ENCODE assay signal across 17 cellular contexts in the genomic region with DNA sequence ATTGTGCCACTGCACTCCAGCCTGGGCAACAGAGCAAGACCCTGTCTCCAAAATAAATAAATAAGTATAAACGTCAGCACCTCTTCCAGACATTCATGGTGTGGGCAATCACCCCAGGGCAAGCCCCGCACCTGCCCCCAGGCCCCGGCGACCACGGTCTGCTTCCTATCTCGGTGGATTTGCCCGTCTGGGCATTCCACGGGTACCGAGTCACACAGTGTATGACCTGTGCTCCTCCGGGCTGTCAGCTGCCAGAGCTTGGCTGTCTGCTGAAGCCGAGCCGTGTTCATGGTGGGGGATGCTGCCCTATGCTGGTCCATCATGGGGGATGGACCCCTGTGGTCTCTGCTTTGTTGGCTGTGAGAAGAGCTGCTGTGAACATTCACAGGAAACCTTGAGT. TPM values are rescaled to one million over a fixed set of nuclear protein-coding genes. Genes with fewer than 3 reads are reported as not detected.
DNase-seq lines count a peak whose midpoint lies in the region; ATAC-seq, FAIRE-seq and TF ChIP-seq lines count a peak whose summit lies in the region.
"Had no signal": no experiment of that assay in that cellular context is flagged by ENCODE, and none has a peak within 500 bp of the region (broad histone marks: within the 10 kb centered on the region; RNA-seq: fewer than 3 reads in every experiment).

No MANE protein-coding gene starts in this region.

- H3K56ac ChIP-seq in H1 (replicated peaks; ENCODE audit: insufficient read length, low read depth, low read length): no peak overlapping the region

- H3K4me1 ChIP-seq in Loucy (ENCODE audit: insufficient read depth, low read length, poor library complexity, severe bottlenecking): peaks cover 39% of the 10 kb centered on the region
- peaks cover 0 to 2% (median under 1%) of the 10 kb centered on the region in 4 experiments; a peak in 2 of 7 replicates for H3K4me1 ChIP-seq in H1 (replicated peaks in 1 of 4; ENCODE audit: control insufficient read depth in 3 of 4, insufficient read depth in 4 of 4, low read length in 3 of 4)
- H3K4me1 ChIP-seq in BE2C: no peaks in the 10 kb centered on the region

- H3K9me3 ChIP-seq in Loucy (ENCODE audit: insufficient read depth, low read depth, low read length) (no peaks in the 10 kb centered on the region), H1 (ENCODE audit: insufficient read depth in 2 of 2, low read depth in 1 of 2, low read length in 1 of 2) (no peaks in the 10 kb centered on the region), BE2C (no peaks in the 10 kb centered on the region)

- POLR2A ChIA-PET in activated CD8-positive, alpha-beta T cell treated with anti-CD3 and anti-CD28 coated beads, Interleukin-2, amount 10 ng/mL, durations not matched to agents 7 days and 5 days (lab: Charles Lee): no interaction called here
- POLR2A ChIA-PET in activated CD8-positive, alpha-beta T cell treated with anti-CD3 and anti-CD28 coated beads for 36 hours (lab: Charles Lee): interaction anchor here (0.9 to 2.6 kb wide), 4 partner anchors 10 to 23 kb away, joined by 3 to 11 read pairs (median 6); a partner anchor contains a TSS
- POLR2A ChIA-PET in H1 (lab: Charles Lee; ENCODE audit: partially characterized antibody): interaction anchor here (1.1 to 4.0 kb wide), 5 partner anchors 8 to 20 kb away, joined by 3 to 19 read pairs (median 4); no protein-coding TSS in a partner anchor

- FAIRE-seq in H1 (lab: Jason Lieb, UNC): no peak

- no peaks in the 10 kb centered on the region for H3K36me3 ChIP-seq in Loucy (ENCODE audit: insufficient read depth, low read length)
- peaks cover 0 to 9% (median 2%) of the 10 kb centered on the region in 4 experiments; a peak in 2 of 8 replicates for H3K36me3 ChIP-seq in H1 (ENCODE audit: control insufficient read depth in 2 of 4, insufficient read depth in 4 of 4, low read length in 3 of 4)
- H3K36me3 ChIP-seq in BE2C: no peaks in the 10 kb centered on the region

- H3K9me2 ChIP-seq in Loucy (replicated peaks; ENCODE audit: low read depth, low read length): no peaks in the 10 kb centered on the region

- WGBS in H1 (ENCODE audit: extremely low coverage in 1 of 2, insufficient coverage in 1 of 2, insufficient read length in 1 of 2, insufficient replicate concordance in 2 of 2, low coverage in 1 of 2, low lambda C conversion rate in 2 of 2, missing lambda C conversion rate in 1 of 2), 2 experiments: 82% methylated on average over 8 of the region's 12 CpGs; no CpG with 5 or more reads in 1 of the 2 experiments

- no peak overlapping the region for H3K14ac ChIP-seq in H1 (ENCODE audit: insufficient read length)

- no peak overlapping the region for H2BK15ac ChIP-seq in H1 (ENCODE audit: low read length)

- no peak overlapping the region for H2AK5ac ChIP-seq in H1 (ENCODE audit: low read depth, low read length)

- H3K27ac Mint-ChIP-seq in activated CD8-positive, alpha-beta T cell treated with anti-CD3 and anti-CD28 coated beads, Interleukin-2, amount 10 ng/mL, durations not matched to agents 7 days and 5 days: peak overlapping the region; percentile 63
- H3K27ac Mint-ChIP-seq in activated CD8-positive, alpha-beta T cell treated with anti-CD3 and anti-CD28 coated beads for 36 hours: no peak overlapping the region
- H3K27ac Mint-ChIP-seq: activated CD4-positive, alpha-beta T cell treated with anti-CD3 and anti-CD28 coated beads for 36 hours; type B pancreatic cell had no signal

- no peak overlapping the region for H4K5ac ChIP-seq in H1 (ENCODE audit: insufficient read length, low read depth, low read length)

- H3K27me3 ChIP-seq in Loucy (ENCODE audit: insufficient read depth, low read length, poor library complexity, severe bottlenecking) (no peaks in the 10 kb centered on the region), H1 (replicated peaks in 1 of 4; ENCODE audit: control insufficient read depth in 3 of 4, extremely low read depth in 1 of 4, insufficient read depth in 3 of 4, low read length in 3 of 4) (no peaks in the 10 kb centered on the region), BE2C (no peaks in the 10 kb centered on the region)

- CTCF ChIA-PET in activated CD8-positive, alpha-beta T cell treated with anti-CD3 and anti-CD28 coated beads, Interleukin-2, amount 10 ng/mL, durations not matched to agents 7 days and 5 days (lab: Charles Lee): no interaction called here
- CTCF ChIA-PET in activated CD8-positive, alpha-beta T cell treated with anti-CD3 and anti-CD28 coated beads for 36 hours (lab: Charles Lee): no interaction called here
- CTCF ChIA-PET in H1 (lab: Charles Lee; ENCODE audit: partially characterized antibody): interaction anchor here (0.6 to 3.7 kb wide), 2 partner anchors 10 to 47 kb away, joined by 3 to 16 read pairs; no protein-coding TSS in a partner anchor

- no peak for ATAC-seq in activated CD8-positive, alpha-beta T cell treated with anti-CD3 and anti-CD28 coated beads, Interleukin-2, amount 10 ng/mL, durations not matched to agents 7 days and 5 days
- ATAC-seq in activated CD8-positive, alpha-beta T cell treated with anti-CD3 and anti-CD28 coated beads for 36 hours: no peak
- ATAC-seq: activated CD4-positive, alpha-beta T cell treated with anti-CD3 and anti-CD28 coated beads for 36 hours had no signal

- no peaks in the 10 kb centered on the region for H3K9me3 Mint-ChIP-seq in activated CD8-positive, alpha-beta T cell treated with anti-CD3 and anti-CD28 coated beads, Interleukin-2, amount 10 ng/mL, durations not matched to agents 7 days and 5 days (ENCODE audit: insufficient read depth)
- H3K9me3 Mint-ChIP-seq in activated CD8-positive, alpha-beta T cell treated with anti-CD3 and anti-CD28 coated beads for 36 hours: no peaks in the 10 kb centered on the region
- H3K9me3 Mint-ChIP-seq: CD4-positive, CD25-positive, alpha-beta regulatory T cell; type B pancreatic cell had no signal

- no peaks in the 10 kb centered on the region for H3K79me1 ChIP-seq in H1 (ENCODE audit: low read depth, low read length)

- H3K27me3 Mint-ChIP-seq in activated CD8-positive, alpha-beta T cell treated with anti-CD3 and anti-CD28 coated beads, Interleukin-2, amount 10 ng/mL, durations not matched to agents 7 days and 5 days (ENCODE audit: low read depth): no peaks in the 10 kb centered on the region
- no peaks in the 10 kb centered on the region for H3K27me3 Mint-ChIP-seq in activated CD8-positive, alpha-beta T cell treated with anti-CD3 and anti-CD28 coated beads for 36 hours
- H3K27me3 Mint-ChIP-seq: activated CD4-positive, alpha-beta T cell treated with anti-CD3 and anti-CD28 coated beads for 36 hours; CD4-positive, CD25-positive, alpha-beta regulatory T cell; type B pancreatic cell had no signal

- H3K4me2 ChIP-seq in Loucy (ENCODE audit: low read depth, low read length, poor library complexity, severe bottlenecking): no peak overlapping the region
- H3K4me2 ChIP-seq in H1 (ENCODE audit: insufficient read depth in 1 of 2, low read depth in 2 of 2, low read length in 2 of 2): no peak overlapping the region

- H2BK120ac ChIP-seq in H1 (replicated peaks; ENCODE audit: low read depth, low read length): no peak overlapping the region

- H3K79me2 ChIP-seq in Loucy (ENCODE audit: insufficient read depth, low read length) (no peaks in the 10 kb centered on the region), H1 (ENCODE audit: control insufficient read depth in 1 of 2, insufficient read depth in 2 of 2, low read length in 2 of 2) (no peaks in the 10 kb centered on the region)

- H2AFZ ChIP-seq in Loucy (ENCODE audit: low read length): no peak overlapping the region
- no peak overlapping the region for H2AFZ ChIP-seq in H1 (ENCODE audit: low read length)

- peaks cover 18% of the 10 kb centered on the region for H3K4me1 Mint-ChIP-seq in activated CD8-positive, alpha-beta T cell treated with anti-CD3 and anti-CD28 coated beads, Interleukin-2, amount 10 ng/mL, durations not matched to agents 7 days and 5 days (ENCODE audit: low read depth)
- no peaks in the 10 kb centered on the region for H3K4me1 Mint-ChIP-seq in activated CD8-positive, alpha-beta T cell treated with anti-CD3 and anti-CD28 coated beads for 36 hours (ENCODE audit: low read depth)

- TF ChIP-seq CTCF in activated CD8-positive, alpha-beta T cell treated with anti-CD3 and anti-CD28 coated beads for 36 hours (IDR thresholded peaks at IDR 0.05): no peak
- TF ChIP-seq CTCF in Loucy (conservative IDR thresholded peaks at IDR 0.05; ENCODE audit: low read length) (no peak), H1 (IDR thresholded peaks at IDR 0.05; ENCODE audit: control extremely low read depth in 1 of 3, insufficient read depth in 1 of 3, low read depth in 1 of 3, low read length in 3 of 3) (no peak), BE2C (IDR thresholded peaks at IDR 0.05; ENCODE audit: low read depth, low read length) (no peak)

- peak overlapping the region; percentile 44 for H3K9ac ChIP-seq in Loucy (ENCODE audit: low read depth, low read length, poor library complexity, severe bottlenecking)
- no peak overlapping the region for H3K9ac ChIP-seq in H1 (replicated peaks in 1 of 4; ENCODE audit: extremely low read depth in 1 of 4, low read depth in 3 of 4, low read length in 3 of 4)

- no peak overlapping the region for H3K23ac ChIP-seq in H1 (ENCODE audit: insufficient read length)

- H3K27ac ChIP-seq in H1 (ENCODE audit: low read depth, low read length): no peak overlapping the region

- peaks cover 2% of the 10 kb centered on the region; the same call in 1 of the 2 replicates for H3F3A ChIP-seq in Loucy (ENCODE audit: low read depth)

- H3K23me2 ChIP-seq in H1 (ENCODE audit: low read depth, low read length): no peaks in the 10 kb centered on the region

- no peak overlapping the region for H2BK5ac ChIP-seq in H1 (ENCODE audit: low read depth, low read length)

- H3K4ac ChIP-seq in H1 (replicated peaks; ENCODE audit: insufficient read length, low read depth, low read length): no peak overlapping the region

- H3K18ac ChIP-seq in H1 (ENCODE audit: extremely low read depth, low read length): no peak overlapping the region

- H4K20me1 ChIP-seq in Loucy (ENCODE audit: insufficient read depth, low read length, poor library complexity, severe bottlenecking): no peaks in the 10 kb centered on the region
- H4K20me1 ChIP-seq in H1 (replicated peaks in 1 of 2; ENCODE audit: control insufficient read depth in 1 of 2, insufficient read depth in 2 of 2, low read length in 2 of 2): peaks cover 0 to 1% of the 10 kb centered on the region in 2 experiments

- peak overlapping the region; percentile 14; the same call in 1 of the 2 replicates for H4K8ac ChIP-seq in H1 (ENCODE audit: extremely low read depth, insufficient read depth, low read length)

- DNase-seq in activated CD8-positive, alpha-beta T cell treated with anti-CD3 and anti-CD28 coated beads, Interleukin-2, amount 10 ng/mL, durations not matched to agents 7 days and 5 days: no peak
- DNase-seq in activated CD8-positive, alpha-beta T cell treated with anti-CD3 and anti-CD28 coated beads for 36 hours: no peak
- DNase-seq in H1 (ENCODE audit: low read depth in 1 of 2, low spot score in 2 of 2) (no peak), renal cortical epithelial cell (ENCODE audit: low read depth) (peak; percentile 13), NCI-H146 (lab: John Stamatoyannopoulos, UW) (no peak), BE2C (no peak), T1000 (lab: John Stamatoyannopoulos, UW) (no peak)
- DNase-seq: activated CD4-positive, alpha-beta T cell treated with anti-CD3 and anti-CD28 coated beads for 36 hours; activated T-cell treated with anti-CD3 and anti-CD28 coated beads, Interleukin-2, amount 50 U/mL, for 1 hour; CD4-positive, CD25-positive, alpha-beta regulatory T cell; DMS79 treated with DMSO at 0.1 percent for 48 hours; effector CD4-positive, alpha-beta T cell; NCI-H2081; NCI-H510A treated with DMSO at 0.1 percent for 48 hours; SHP77 had no signal

- no peak overlapping the region for H4K91ac ChIP-seq in H1 (replicated peaks; ENCODE audit: insufficient read length, low read length)

- TF ChIP-seq POLR2A in H1 (IDR thresholded peaks at IDR 0.05; ENCODE audit: control extremely low read depth in 1 of 2, low read depth in 2 of 2, low read length in 2 of 2): no peak

- H2BK20ac ChIP-seq in H1 (ENCODE audit: low read length): no peak overlapping the region

- H3K4me3 ChIP-seq in Loucy (ENCODE audit: low read length, poor library complexity, severe bottlenecking): no peak overlapping the region
- H3K4me3 ChIP-seq in H1 (ENCODE audit: extremely low read depth in 1 of 4, insufficient read depth in 2 of 4, low read depth in 3 of 4, low read length in 4 of 4): no peak overlapping the region
- H3K4me3 ChIP-seq in BE2C (ENCODE audit: low read depth, low read length): no peak overlapping the region

- H3K36me3 Mint-ChIP-seq in activated CD8-positive, alpha-beta T cell treated with anti-CD3 and anti-CD28 coated beads, Interleukin-2, amount 10 ng/mL, durations not matched to agents 7 days and 5 days (ENCODE audit: low read depth): peaks cover 14% of the 10 kb centered on the region
- no peaks in the 10 kb centered on the region for H3K36me3 Mint-ChIP-seq in activated CD8-positive, alpha-beta T cell treated with anti-CD3 and anti-CD28 coated beads for 36 hours (ENCODE audit: low read depth)
- H3K36me3 Mint-ChIP-seq: type B pancreatic cell had no signal

- TF ChIP-seq RAD21 in H1 (IDR thresholded peaks at IDR 0.05 in 1 of 2, conservative IDR thresholded peaks at IDR 0.05 in 1 of 2; ENCODE audit: low read depth in 2 of 2, low read length in 2 of 2): no peak

- H3K4me3 Mint-ChIP-seq in activated CD8-positive, alpha-beta T cell treated with anti-CD3 and anti-CD28 coated beads, Interleukin-2, amount 10 ng/mL, durations not matched to agents 7 days and 5 days: no peak overlapping the region
- no peak overlapping the region for H3K4me3 Mint-ChIP-seq in activated CD8-positive, alpha-beta T cell treated with anti-CD3 and anti-CD28 coated beads for 36 hours
- H3K4me3 Mint-ChIP-seq: activated CD4-positive, alpha-beta T cell treated with anti-CD3 and anti-CD28 coated beads for 36 hours; CD4-positive, CD25-positive, alpha-beta regulatory T cell; type B pancreatic cell had no signal

- no peak for TF ChIP-seq EP300 in H1 (IDR thresholded peaks at IDR 0.05; ENCODE audit: borderline replicate concordance in 1 of 2, low read depth in 2 of 2, low read length in 2 of 2)

- no peak overlapping the region for H2BK12ac ChIP-seq in H1 (ENCODE audit: low read depth, low read length)

- intact Hi-C loops in activated CD8-positive, alpha-beta T cell treated with anti-CD3 and anti-CD28 coated beads for 36 hours (cut with micrococcal nuclease): no loop called here

RNA-seq across cellular contexts. Expression of a gene that starts 15.4 kb away (rescaled TPM):
- total RNA-seq in activated CD8-positive, alpha-beta T cell treated with anti-CD3 and anti-CD28 coated beads, Interleukin-2, amount 10 ng/mL, durations not matched to agents 7 days and 5 days: 100 to 1,000 TPM; 220 to 247 TPM
- 100 to 1,000 TPM; 189 to 192 TPM for total RNA-seq in activated CD8-positive, alpha-beta T cell treated with anti-CD3 and anti-CD28 coated beads for 36 hours
- 66.7 and 74.6 TPM in 2 replicates for total RNA-seq in H1 (2021; fragmentation: NEBNext Ultra II Directional; extraction: Animal tissue kit (Norgen Biotek cat#: 25700))
- polyA plus RNA-seq in H1 (2011; rRNA removed): 81.4 and 116 TPM in 2 replicates
- polyA plus RNA-seq in H1 (2011; cell fraction: cytosol; rRNA removed): 91.4 TPM
- 123 TPM for polyA plus RNA-seq in H1 (2011; cell fraction: nucleus; rRNA removed)
- polyA plus RNA-seq in H1 (2012, experiment 1 of 2): 45.3 to 72.9 TPM (median 65.7 TPM) in 4 replicates
- polyA plus RNA-seq in H1 (2012, experiment 2 of 2): 103 TPM
- 51.4 TPM for polyA plus RNA-seq in H1 (2013, experiment 1 of 2)
- 50.6 TPM for polyA plus RNA-seq in H1 (2013, experiment 2 of 2)
- 48.1 and 52.9 TPM in 2 replicates for polyA minus RNA-seq in H1 (2011; rRNA and poly(A)+ RNA removed)
- polyA minus RNA-seq in H1 (2011; cell fraction: cytosol; rRNA and poly(A)+ RNA removed): 79.5 TPM
- polyA minus RNA-seq in H1 (2011; cell fraction: nucleus; rRNA and poly(A)+ RNA removed): 81.6 TPM
- total RNA-seq in renal cortical epithelial cell: 30.6 and 100 TPM in 2 replicates
- polyA plus RNA-seq in BE2C (2012; ENCODE audit: insufficient read depth, insufficient read length, low read depth): 78.1 TPM

RNA-seq across cellular contexts. Expression of a gene that starts 16.7 kb away (rescaled TPM):
- total RNA-seq in activated CD8-positive, alpha-beta T cell treated with anti-CD3 and anti-CD28 coated beads, Interleukin-2, amount 10 ng/mL, durations not matched to agents 7 days and 5 days: 10 to 100 TPM; 25.2 to 28.0 TPM
- total RNA-seq in activated CD8-positive, alpha-beta T cell treated with anti-CD3 and anti-CD28 coated beads for 36 hours: 10 to 100 TPM; 22.0 to 25.0 TPM
- 21.8 and 24.4 TPM in 2 replicates for total RNA-seq in H1 (2021; fragmentation: NEBNext Ultra II Directional; extraction: Animal tissue kit (Norgen Biotek cat#: 25700))
- 21.1 and 27.9 TPM in 2 replicates for polyA plus RNA-seq in H1 (2011; rRNA removed)
- 20.9 TPM for polyA plus RNA-seq in H1 (2011; cell fraction: cytosol; rRNA removed)
- polyA plus RNA-seq in H1 (2011; cell fraction: nucleus; rRNA removed): 27.5 TPM
- polyA plus RNA-seq in H1 (2012, experiment 1 of 2): 14.6 to 23.4 TPM (median 20.6 TPM) in 4 replicates
- polyA plus RNA-seq in H1 (2012, experiment 2 of 2): 14.7 TPM
- 13.6 TPM for polyA plus RNA-seq in H1 (2013, experiment 1 of 2)
- polyA plus RNA-seq in H1 (2013, experiment 2 of 2): 14.7 TPM
- 18.7 and 20.0 TPM in 2 replicates for polyA minus RNA-seq in H1 (2011; rRNA and poly(A)+ RNA removed)
- polyA minus RNA-seq in H1 (2011; cell fraction: cytosol; rRNA and poly(A)+ RNA removed): 11.6 TPM
- polyA minus RNA-seq in H1 (2011; cell fraction: nucleus; rRNA and poly(A)+ RNA removed): 14.3 TPM
- 37.2 and 48.7 TPM in 2 replicates for total RNA-seq in renal cortical epithelial cell
- polyA plus RNA-seq in BE2C (2012; ENCODE audit: insufficient read depth, insufficient read length, low read depth): 60.8 TPM

RNA-seq across cellular contexts. Expression of a gene that starts 17.0 kb away (rescaled TPM):
- 10 to 100 TPM; 47.6 to 53.6 TPM for total RNA-seq in activated CD8-positive, alpha-beta T cell treated with anti-CD3 and anti-CD28 coated beads, Interleukin-2, amount 10 ng/mL, durations not matched to agents 7 days and 5 days
- total RNA-seq in activated CD8-positive, alpha-beta T cell treated with anti-CD3 and anti-CD28 coated beads for 36 hours: 10 to 100 TPM; 21.8 to 21.9 TPM
- total RNA-seq in H1 (2021; fragmentation: NEBNext Ultra II Directional; extraction: Animal tissue kit (Norgen Biotek cat#: 25700)): 20.6 and 24.2 TPM in 2 replicates
- 21.8 and 33.7 TPM in 2 replicates for polyA plus RNA-seq in H1 (2011; rRNA removed)
- 41.2 TPM for polyA plus RNA-seq in H1 (2011; cell fraction: cytosol; rRNA removed)
- 187 TPM for polyA plus RNA-seq in H1 (2011; cell fraction: nucleus; rRNA removed)
- polyA plus RNA-seq in H1 (2012, experiment 1 of 2): 15.9 to 26.9 TPM (median 22.1 TPM) in 4 replicates
- 13.8 TPM for polyA plus RNA-seq in H1 (2012, experiment 2 of 2)
- polyA plus RNA-seq in H1 (2013, experiment 1 of 2): 16.1 TPM
- polyA plus RNA-seq in H1 (2013, experiment 2 of 2): 12.2 TPM
- 13.2 and 13.6 TPM in 2 replicates for polyA minus RNA-seq in H1 (2011; rRNA and poly(A)+ RNA removed)
- polyA minus RNA-seq in H1 (2011; cell fraction: cytosol; rRNA and poly(A)+ RNA removed): 12.3 TPM
- polyA minus RNA-seq in H1 (2011; cell fraction: nucleus; rRNA and poly(A)+ RNA removed): 28.0 TPM
- total RNA-seq in renal cortical epithelial cell: 8.5 and 21.7 TPM in 2 replicates
- polyA plus RNA-seq in BE2C (2012; ENCODE audit: insufficient read depth, insufficient read length, low read depth): 34.3 TPM

RNA-seq across cellular contexts. Expression of a gene that starts 23.4 kb away (rescaled TPM):
- 100 to 1,000 TPM; 112 to 114 TPM for total RNA-seq in activated CD8-positive, alpha-beta T cell treated with anti-CD3 and anti-CD28 coated beads, Interleukin-2, amount 10 ng/mL, durations not matched to agents 7 days and 5 days
- 10 to 100 TPM; 63.9 to 65.4 TPM for total RNA-seq in activated CD8-positive, alpha-beta T cell treated with anti-CD3 and anti-CD28 coated beads for 36 hours
- 87.4 and 97.4 TPM in 2 replicates for total RNA-seq in H1 (2021; fragmentation: NEBNext Ultra II Directional; extraction: Animal tissue kit (Norgen Biotek cat#: 25700))
- polyA plus RNA-seq in H1 (2011; rRNA removed): 131 and 161 TPM in 2 replicates
- polyA plus RNA-seq in H1 (2011; cell fraction: cytosol; rRNA removed): 156 TPM
- 116 TPM for polyA plus RNA-seq in H1 (2011; cell fraction: nucleus; rRNA removed)
- 89.4 to 142 TPM (median 122 TPM) in 4 replicates for polyA plus RNA-seq in H1 (2012, experiment 1 of 2)
- 150 TPM for polyA plus RNA-seq in H1 (2012, experiment 2 of 2)
- polyA plus RNA-seq in H1 (2013, experiment 1 of 2): 84.3 TPM
- polyA plus RNA-seq in H1 (2013, experiment 2 of 2): 84.4 TPM
- 87.8 and 110 TPM in 2 replicates for polyA minus RNA-seq in H1 (2011; rRNA and poly(A)+ RNA removed)
- polyA minus RNA-seq in H1 (2011; cell fraction: cytosol; rRNA and poly(A)+ RNA removed): 48.8 TPM
- polyA minus RNA-seq in H1 (2011; cell fraction: nucleus; rRNA and poly(A)+ RNA removed): 33.9 TPM
- total RNA-seq in renal cortical epithelial cell: 31.1 and 52.4 TPM in 2 replicates
- 108 TPM for polyA plus RNA-seq in BE2C (2012; ENCODE audit: insufficient read depth, insufficient read length, low read depth)
